24 cellular contexts compared by ENCODE assay signal in the genomic region with DNA sequence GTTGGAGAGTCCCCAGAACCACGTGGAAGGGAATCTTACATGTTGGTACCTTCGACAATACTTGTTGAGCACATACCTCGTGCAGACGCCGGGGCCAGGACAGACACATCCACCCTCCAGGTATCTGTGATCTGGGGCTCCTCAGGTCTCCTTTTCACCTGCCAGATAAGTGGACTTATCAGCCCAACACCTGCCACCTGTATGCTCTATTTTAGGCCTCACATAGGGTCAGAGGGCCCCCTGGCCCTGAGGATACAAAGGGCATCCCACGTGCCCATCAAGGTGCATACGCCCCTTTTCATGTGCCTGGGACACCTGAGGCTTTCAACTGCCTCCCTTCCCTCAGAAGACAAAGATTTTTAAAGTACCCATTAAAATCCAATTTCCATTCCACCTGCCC.
DNase-seq lines count a peak whose midpoint lies in the region; ATAC-seq lines count a peak whose summit lies in the region.
"Had no signal": no experiment of that assay in that cellular context is flagged by ENCODE, and none has a peak within 500 bp of the region (broad histone marks: within the 10 kb centered on the region; RNA-seq: fewer than 3 reads in every experiment).

No MANE protein-coding gene starts in this region.

- no peaks in the 10 kb centered on the region for H3K27me3 Mint-ChIP-seq in IgD-negative memory B cell

- ATAC-seq in HG03025 (IDR thresholded peaks at IDR 0.05; ENCODE audit: low FRiP score, unreplicated experiment): no peak
- ATAC-seq: left lung; stimulated activated naive CD8-positive, alpha-beta T cell treated with anti-CD3 and anti-CD28 coated beads, Interleukin-15, Interleukin-2, amounts not matched to agents 100 U/mL and 50 U/mL, for 24 hours had no signal

- peaks cover 2% of the 10 kb centered on the region for H3K36me3 Mint-ChIP-seq in IgD-negative memory B cell

- H3K9me3 Mint-ChIP-seq in IgD-negative memory B cell: peaks cover 1 to 3% (median 2%) of the 10 kb centered on the region in 3 donors

- H3K27ac Mint-ChIP-seq in IgD-negative memory B cell: peak overlapping the region in 2 of 3 donors; percentile 59 to 100

- H3K4me1 Mint-ChIP-seq in IgD-negative memory B cell: peaks cover 13 to 23% (median 16%) of the 10 kb centered on the region in 3 donors

- DNase-seq in NCI-H1417 (lab: John Stamatoyannopoulos, UW) (peak in 2 of 3 experiments; percentile 73 to 91), NCI-H1417 treated with DMSO at 0.1 percent for 48 hours (lab: John Stamatoyannopoulos, UW) (no peak), ecto neural progenitor cell (ENCODE audit: low spot score) (peak; percentile 20), posterior vena cava (ENCODE audit: low spot score) (peak; percentile 44), superior temporal gyrus (ENCODE audit: extremely low spot score) (no peak), NCI-H526 (lab: John Stamatoyannopoulos, UW) (no peak)
- DNase-seq: 8988T; activated gamma-delta T cell treated with Interleukin-2 at 50 U/mL for 16 hours; activated T-cell treated with anti-CD3 and anti-CD28 coated beads, Interleukin-2, amount 50 U/mL, for 1 hour; central memory CD4-positive, alpha-beta T cell; dermis blood vessel endothelial cell; DMS 273 treated with DMSO at 0.1 percent for 48 hours; HCEC 1CT; hippocampal formation; left lung; mesenchymal stem cell; NCI-H1048; occipital lobe; SK-N-SH; stimulated activated naive CD8-positive, alpha-beta T cell treated with anti-CD3 and anti-CD28 coated beads, Interleukin-15, Interleukin-2, amounts not matched to agents 100 U/mL and 50 U/mL, for 24 hours; T-helper 2 cell; uterus had no signal

- H3K4me3 Mint-ChIP-seq in IgD-negative memory B cell: peak overlapping the region in 1 of 4 donors; percentile 93

- intact Hi-C loops in posterior vena cava (cut with DNase I): no loop called here

Comparison
In these comparisons a context has a peak if more than half of its experiments do, and no peak if none do; other contexts are left out.
1. DNase-seq: peak in NCI-H1417 (2 of 3), ecto neural progenitor cell (single experiment) and posterior vena cava (single experiment); none in NCI-H1417 treated with DMSO at 0.1 percent for 48 hours (single experiment), superior temporal gyrus (single experiment) and NCI-H526 (0 of 2).